Comparison of ENCODE assay signal across 8 cellular contexts in the genomic region with DNA sequence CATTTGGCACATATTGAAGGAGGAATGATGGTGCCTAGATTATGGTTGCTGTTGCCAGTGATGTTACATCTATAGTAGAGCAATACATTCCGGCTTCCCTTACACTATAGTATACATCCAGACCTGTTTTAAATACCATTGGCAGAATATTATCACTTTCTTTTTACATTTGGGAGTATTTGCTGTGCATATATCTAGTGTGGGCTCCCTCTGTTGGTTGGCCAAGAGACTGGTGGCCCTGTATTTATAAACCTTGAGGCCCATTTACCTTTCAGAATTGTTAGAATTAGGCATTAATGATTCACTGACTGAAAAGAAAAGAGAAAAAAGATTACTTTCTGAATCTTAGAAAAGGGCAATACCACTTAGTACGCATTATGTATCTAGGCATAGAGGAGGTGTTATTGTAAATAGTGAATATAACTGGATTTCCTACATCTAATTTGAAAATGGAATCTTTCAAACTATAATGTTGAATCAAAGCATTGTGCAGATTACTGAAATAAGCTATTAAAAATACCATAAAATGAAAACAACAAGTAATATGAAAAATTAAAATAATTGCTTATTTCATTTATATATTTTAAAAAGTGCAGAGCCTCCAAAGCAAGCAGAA.
DNase-seq lines count a peak whose midpoint lies in the region; ATAC-seq lines count a peak whose summit lies in the region.

No MANE protein-coding gene starts in this region.

- peak; percentile 18 for DNase-seq in SW480 (ENCODE audit: low spot score)
- DNase-seq in kidney glomerular epithelial cell (lab: John Stamatoyannopoulos, UW) = peak; percentile 9
- DNase-seq in cerebellar cortex (ENCODE audit: low spot score) = no peak
- no peak for DNase-seq in activated CD4-positive, alpha-beta T cell treated with anti-CD3 and anti-CD28 coated beads for 4 hours
- DNase-seq in activated CD4-positive, CD25-positive, alpha-beta regulatory T cell treated with anti-CD3 and anti-CD28 coated beads, Interleukin-2, amount 50 U/mL, for 72 hours = no peak

- ATAC-seq in GM18502 (IDR thresholded peaks at IDR 0.05; ENCODE audit: poor library complexity, unreplicated experiment) (peak; percentile 64), HG02852 (IDR thresholded peaks at IDR 0.05; ENCODE audit: unreplicated experiment) (peak; percentile 63), GM18517 (IDR thresholded peaks at IDR 0.05; ENCODE audit: unreplicated experiment) (no peak)

Comparison
In these comparisons a context has a peak if more than half of its experiments do, and no peak if none do; other contexts are left out.
1. DNase-seq: peak in SW480 (single experiment) and kidney glomerular epithelial cell (single experiment); none in cerebellar cortex (single experiment), activated CD4-positive, alpha-beta T cell treated with anti-CD3 and anti-CD28 coated beads for 4 hours (0 of 2) and activated CD4-positive, CD25-positive, alpha-beta regulatory T cell treated with anti-CD3 and anti-CD28 coated beads, Interleukin-2, amount 50 U/mL, for 72 hours (single experiment).